Comparison of ENCODE assay signal across 18 cellular contexts in the genomic region with DNA sequence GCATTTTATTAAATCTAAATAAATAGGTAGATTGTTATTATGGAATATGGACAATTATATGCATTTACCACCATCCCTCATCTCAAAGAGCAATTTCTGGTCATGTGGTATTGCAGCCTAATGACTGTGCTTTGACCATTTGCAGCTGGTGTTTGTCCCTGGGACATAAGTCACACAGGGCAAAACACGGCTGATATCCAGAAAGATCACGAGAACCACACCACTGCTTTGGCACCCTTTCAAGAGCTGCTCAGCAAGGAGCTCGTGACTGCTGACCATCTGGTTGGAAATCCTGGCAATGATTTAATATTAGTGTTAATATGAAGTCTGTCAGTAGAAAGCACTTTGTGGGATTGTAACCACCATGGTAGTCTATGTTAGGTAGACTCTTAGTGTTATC.
DNase-seq lines count a peak whose midpoint lies in the region; ATAC-seq and TF ChIP-seq lines count a peak whose summit lies in the region.
"Had no signal": no experiment of that assay in that cellular context is flagged by ENCODE, and none has a peak within 500 bp of the region (broad histone marks: within the 10 kb centered on the region; RNA-seq: fewer than 3 reads in every experiment).

No MANE protein-coding gene starts in this region.

- no peak overlapping the region for H3K27ac ChIP-seq in mesendoderm (ENCODE audit: low read depth, low read length)
- no peak overlapping the region for H3K27ac ChIP-seq in RWPE1
- H3K27ac ChIP-seq: SK-N-MC, upper lobe of left lung had no signal

- no peak overlapping the region for H3K18ac ChIP-seq in mesendoderm (ENCODE audit: low read length)

- H3K56ac ChIP-seq in mesendoderm (ENCODE audit: low read length), result no peak overlapping the region

- peak overlapping the region; percentile 6 for H3K4ac ChIP-seq in mesendoderm (ENCODE audit: low read depth, low read length)

- ATAC-seq in GM18909 (IDR thresholded peaks at IDR 0.05; ENCODE audit: poor library complexity, unreplicated experiment), result no peak
- ATAC-seq: stimulated activated effector memory CD8-positive, alpha-beta T cell treated with anti-CD3 and anti-CD28 coated beads, Interleukin-12 subunit alpha, Interleukin-12 subunit beta, amount 100 ng/mL, for 72 hours had no signal

- no peak overlapping the region for H2BK5ac ChIP-seq in mesendoderm (ENCODE audit: low read length)

- no peak overlapping the region for H4K8ac ChIP-seq in mesendoderm (ENCODE audit: low read depth, low read length)

- no peak overlapping the region for H2AK5ac ChIP-seq in mesendoderm (ENCODE audit: low read length)

- WGBS in mesendoderm (ENCODE audit: extremely low coverage, insufficient coverage, low lambda C conversion rate), result no CpG with 5 or more reads among the region's 3 CpGs

- CTCF ChIA-PET in RWPE1 (lab: Yijun Ruan, JAX), result no interaction called here

- H3K27me3 ChIP-seq in mesendoderm (ENCODE audit: insufficient read depth, low read length, poor library complexity), result no peaks in the 10 kb centered on the region
- H3K27me3 ChIP-seq: upper lobe of left lung had no signal

- DNase-seq in ACHN (peak; percentile 10), NCI-H446 treated with DMSO at 0.1 percent for 48 hours (lab: John Stamatoyannopoulos, UW) (peak; percentile 89), fibroblast of pulmonary artery (ENCODE audit: low read depth) (peak; percentile 23), mesendoderm (no peak), DMS153 (lab: John Stamatoyannopoulos, UW) (no peak), Kasumi-1 (lab: John Stamatoyannopoulos, UW) (no peak), RWPE1 (ENCODE audit: low spot score) (no peak)
- DNase-seq: activated naive CD8-positive, alpha-beta T cell treated with anti-CD3 and anti-CD28 coated beads for 36 hours; activated T-cell treated with anti-CD3 and anti-CD28 coated beads, Interleukin-2, amount 50 U/mL, for 1 hour; CD8-positive, alpha-beta memory T cell; effector CD4-positive, alpha-beta T cell; H7; NCI-H2171; small intestine; upper lobe of left lung had no signal

- H3K23ac ChIP-seq in mesendoderm (ENCODE audit: low read length), result no peak overlapping the region

- H3K4me3 ChIP-seq in fibroblast of pulmonary artery (replicated peaks; ENCODE audit: low read depth, low read length), result no peak overlapping the region
- H3K4me3 ChIP-seq in mesendoderm (ENCODE audit: low read length), result no peak overlapping the region
- H3K4me3 ChIP-seq: SK-N-MC, upper lobe of left lung had no signal

- peaks cover 8% of the 10 kb centered on the region for H3K4me1 ChIP-seq in mesendoderm (ENCODE audit: control insufficient read depth, low read depth, low read length)

- no peak overlapping the region for H2BK120ac ChIP-seq in mesendoderm (ENCODE audit: low read depth, low read length)

- no peak overlapping the region for H2BK15ac ChIP-seq in mesendoderm (replicated peaks; ENCODE audit: low read depth)

- H3K36me3 ChIP-seq in mesendoderm (ENCODE audit: control insufficient read depth, insufficient read depth, low read length), result no peaks in the 10 kb centered on the region
- H3K36me3 ChIP-seq: upper lobe of left lung had no signal

- TF ChIP-seq CTCF in fibroblast of pulmonary artery (IDR thresholded peaks at IDR 0.05; ENCODE audit: low read length, missing control alignments) (no peak), RWPE1 (conservative IDR thresholded peaks at IDR 0.05; ENCODE audit: low read depth) (no peak)

- POLR2A ChIA-PET in RWPE1 (lab: Yijun Ruan, JAX; ENCODE audit: low non-redundant PET), result no interaction called here

- no peaks in the 10 kb centered on the region for H3K79me2 ChIP-seq in mesendoderm (ENCODE audit: control insufficient read depth, insufficient read depth, low read length)

- no peaks in the 10 kb centered on the region for H3K79me1 ChIP-seq in mesendoderm (ENCODE audit: low read length)

- no peak overlapping the region for H3K9ac ChIP-seq in mesendoderm (ENCODE audit: low read length)

- in situ Hi-C loops in ACHN (cut with HindIII; ENCODE audit: low pct_ligation_motif_present, low pct_unique_long_range_greater_than_20kb, low sequenced_read_pairs), result no loop called here

- H4K5ac ChIP-seq in mesendoderm (ENCODE audit: low read length), result no peak overlapping the region

- no peak overlapping the region for H3K4me2 ChIP-seq in mesendoderm (ENCODE audit: low read length)

Comparison
In these comparisons a context has a peak if more than half of its experiments do, and no peak if none do; other contexts are left out.
1. DNase-seq: peak in ACHN (single experiment), NCI-H446 treated with DMSO at 0.1 percent for 48 hours (single experiment) and fibroblast of pulmonary artery (single experiment); none in mesendoderm (single experiment), DMS153 (single experiment), Kasumi-1 (0 of 2) and RWPE1 (single experiment).